Comparison of ENCODE assay signal across 12 cellular contexts in genomic region chr6:148524976-148525375, GRCh38.
DNase-seq lines count a peak whose midpoint lies in the region; ATAC-seq and TF ChIP-seq lines count a peak whose summit lies in the region.
"Had no signal": no experiment of that assay in that cellular context is flagged by ENCODE, and none has a peak within 500 bp of the region (broad histone marks: within the 10 kb centered on the region; RNA-seq: fewer than 3 reads in every experiment).

No MANE protein-coding gene starts in this region.

- DNase-seq in AG04450 (ENCODE audit: low read depth, low spot score), result no peak
- no peak for DNase-seq in caudate nucleus (lab: John Stamatoyannopoulos, UW)
- DNase-seq in germinal center (ENCODE audit: low spot score), result no peak
- DNase-seq in immature natural killer cell, result no peak
- no peak for DNase-seq in activated T-helper 1 cell treated with anti-CD3 and anti-CD28 coated beads, Interleukin-12 subunit alpha, Interleukin-12 subunit beta, Interleukin-2, Interleukin-4 antibody, amounts not matched to agents 30 ng/mL and 10 ng/mL and 1 ng/mL, durations not matched to agents 14 hours and 24 hours and 36 hours (ENCODE audit: low spot score)
- DNase-seq: DMS79 treated with DMSO at 0.1 percent for 48 hours, left colon, NCI-H2107 had no signal

- peak; percentile 25 for ATAC-seq in HG02870 (IDR thresholded peaks at IDR 0.05; ENCODE audit: unreplicated experiment)
- ATAC-seq in HG02970 (IDR thresholded peaks at IDR 0.05; ENCODE audit: low FRiP score, unreplicated experiment), result no peak
- ATAC-seq: left colon had no signal

- peaks cover 29% of the 10 kb centered on the region for H3K4me1 ChIP-seq in muscle layer of colon (ENCODE audit: insufficient read depth, low read length)

- H3K4me1 Mint-ChIP-seq in immature natural killer cell, result no peaks in the 10 kb centered on the region
- no peaks in the 10 kb centered on the region for H3K4me1 Mint-ChIP-seq in activated T-helper 1 cell treated with anti-CD3 and anti-CD28 coated beads, Interleukin-12 subunit alpha, Interleukin-12 subunit beta, Interleukin-2, Interleukin-4 antibody, amounts not matched to agents 30 ng/mL and 10 ng/mL and 1 ng/mL, durations not matched to agents 14 hours and 24 hours and 36 hours (ENCODE audit: low read depth)

- H3K27me3 Mint-ChIP-seq in immature natural killer cell (ENCODE audit: low read depth in 3 of 3), result peaks cover 0 to 2% (median 2%) of the 10 kb centered on the region in 3 donors
- H3K27me3 Mint-ChIP-seq in activated T-helper 1 cell treated with anti-CD3 and anti-CD28 coated beads, Interleukin-12 subunit alpha, Interleukin-12 subunit beta, Interleukin-2, Interleukin-4 antibody, amounts not matched to agents 30 ng/mL and 10 ng/mL and 1 ng/mL, durations not matched to agents 14 hours and 24 hours and 36 hours (ENCODE audit: insufficient read depth), result no peaks in the 10 kb centered on the region

- H3K27ac Mint-ChIP-seq in immature natural killer cell, result no peak overlapping the region
- H3K27ac Mint-ChIP-seq in activated T-helper 1 cell treated with anti-CD3 and anti-CD28 coated beads, Interleukin-12 subunit alpha, Interleukin-12 subunit beta, Interleukin-2, Interleukin-4 antibody, amounts not matched to agents 30 ng/mL and 10 ng/mL and 1 ng/mL, durations not matched to agents 14 hours and 24 hours and 36 hours, result no peak overlapping the region

- H3K4me3 ChIP-seq in AG04450 (ENCODE audit: low read depth, low read length), result peak overlapping the region; percentile 47
- peak overlapping the region in 1 of 2 donors; percentile 20 for H3K4me3 ChIP-seq in muscle layer of colon (ENCODE audit: low read depth in 1 of 2, low read length in 2 of 2)
- H3K4me3 ChIP-seq: cardiac muscle cell had no signal

- intact Hi-C loops in activated T-helper 1 cell treated with anti-CD3 and anti-CD28 coated beads, Interleukin-12 subunit alpha, Interleukin-12 subunit beta, Interleukin-2, Interleukin-4 antibody, amounts not matched to agents 30 ng/mL and 10 ng/mL and 1 ng/mL, durations not matched to agents 14 hours and 24 hours and 36 hours (cut with micrococcal nuclease), result no loop called here

- H3K27ac ChIP-seq in AG04450 (ENCODE audit: low read depth, low read length), result peak overlapping the region; percentile 98
- peak overlapping the region; percentile 4 for H3K27ac ChIP-seq in caudate nucleus (ENCODE audit: low read depth, low read length)
- peak overlapping the region; percentile 43 for H3K27ac ChIP-seq in muscle layer of colon (ENCODE audit: low read depth, low read length)
- H3K27ac ChIP-seq: cardiac muscle cell had no signal

- TF ChIP-seq CTCF in AG04450 (IDR thresholded peaks at IDR 0.05; ENCODE audit: low read depth, low read length), result no peak

- H3K9me3 ChIP-seq in AG04450 (ENCODE audit: control insufficient read depth, insufficient read depth, low read length) (peaks cover 2% of the 10 kb centered on the region; the same call in 1 of the 2 replicates), muscle layer of colon (ENCODE audit: low read length) (no peaks in the 10 kb centered on the region)

- H3K9me3 Mint-ChIP-seq in immature natural killer cell, result no peaks in the 10 kb centered on the region
- no peaks in the 10 kb centered on the region for H3K9me3 Mint-ChIP-seq in activated T-helper 1 cell treated with anti-CD3 and anti-CD28 coated beads, Interleukin-12 subunit alpha, Interleukin-12 subunit beta, Interleukin-2, Interleukin-4 antibody, amounts not matched to agents 30 ng/mL and 10 ng/mL and 1 ng/mL, durations not matched to agents 14 hours and 24 hours and 36 hours

- H3K27me3 ChIP-seq in AG04450 (ENCODE audit: control insufficient read depth, insufficient read depth, low read length) (no peaks in the 10 kb centered on the region), muscle layer of colon (ENCODE audit: control insufficient read depth in 1 of 2, insufficient read depth in 2 of 2, low read length in 2 of 2) (no peaks in the 10 kb centered on the region)
- H3K27me3 ChIP-seq: cardiac muscle cell had no signal

- peaks cover 27% of the 10 kb centered on the region for H3K36me3 ChIP-seq in muscle layer of colon (ENCODE audit: insufficient read depth, low read length)

- no peak overlapping the region for H3K9ac ChIP-seq in muscle layer of colon (ENCODE audit: low read length)

- H3K36me3 Mint-ChIP-seq in immature natural killer cell, result no peaks in the 10 kb centered on the region
- H3K36me3 Mint-ChIP-seq in activated T-helper 1 cell treated with anti-CD3 and anti-CD28 coated beads, Interleukin-12 subunit alpha, Interleukin-12 subunit beta, Interleukin-2, Interleukin-4 antibody, amounts not matched to agents 30 ng/mL and 10 ng/mL and 1 ng/mL, durations not matched to agents 14 hours and 24 hours and 36 hours (ENCODE audit: low read depth), result no peaks in the 10 kb centered on the region

- no peak overlapping the region for H3K4me3 Mint-ChIP-seq in immature natural killer cell
- no peak overlapping the region for H3K4me3 Mint-ChIP-seq in activated T-helper 1 cell treated with anti-CD3 and anti-CD28 coated beads, Interleukin-12 subunit alpha, Interleukin-12 subunit beta, Interleukin-2, Interleukin-4 antibody, amounts not matched to agents 30 ng/mL and 10 ng/mL and 1 ng/mL, durations not matched to agents 14 hours and 24 hours and 36 hours

- POLR2A ChIA-PET in AG04450 (lab: Yijun Ruan, JAX), result interaction anchor here (0.6 to 3.0 kb wide), 4 partner anchors 12 to 1020 kb away, joined by 3 to 24 read pairs (median 6); no protein-coding TSS in a partner anchor

- CTCF ChIA-PET in AG04450 (lab: Charles Lee), result interaction anchor here (0.6 to 2.4 kb wide), 3 partner anchors 35 to 348 kb away, joined by 3 to 6 read pairs (median 5); no protein-coding TSS in a partner anchor

Comparison
In these comparisons a context has a peak if more than half of its experiments do, and no peak if none do; other contexts are left out.
1. H3K27ac ChIP-seq: peak in every context shown above with its lines; median percentile 98 in AG04450; 43 in muscle layer of colon; 4 in caudate nucleus.